21 cellular contexts compared by ENCODE assay signal in the genomic region with DNA sequence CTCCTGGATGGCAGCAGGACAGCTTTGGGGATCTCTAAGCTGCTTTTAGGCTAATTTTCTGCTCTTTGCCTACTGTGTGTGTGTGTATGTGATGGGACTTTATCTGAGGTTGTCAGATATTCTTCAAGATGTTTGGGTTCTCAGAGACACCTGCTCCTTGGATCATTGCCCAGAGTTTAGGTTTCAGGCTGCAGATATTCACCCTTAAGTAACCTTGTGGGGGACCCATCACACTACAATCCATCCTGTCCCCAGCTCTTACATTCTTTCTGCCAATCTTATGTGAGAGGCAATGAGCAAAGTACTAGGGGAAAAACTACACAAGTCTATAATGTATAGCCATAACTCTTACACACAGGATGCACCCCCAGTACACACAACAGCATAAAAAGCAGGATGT.
DNase-seq lines count a peak whose midpoint lies in the region; ATAC-seq and TF ChIP-seq lines count a peak whose summit lies in the region.
"Had no signal": no experiment of that assay in that cellular context is flagged by ENCODE, and none has a peak within 500 bp of the region (broad histone marks: within the 10 kb centered on the region; RNA-seq: fewer than 3 reads in every experiment).

No MANE protein-coding gene starts in this region.

- no peak for DNase-seq in hypothalamus (lab: John Stamatoyannopoulos, UW)
- no peak for DNase-seq in MV-4-11 (lab: John Stamatoyannopoulos, UW)
- no peak for DNase-seq in testis
- DNase-seq in activated CD8-positive, alpha-beta memory T cell treated with anti-CD3 and anti-CD28 coated beads, Interleukin-2, amount 50 U/mL, for 48 hours, result no peak
- DNase-seq: activated CD4-positive, alpha-beta memory T cell treated with anti-CD3 and anti-CD28 coated beads for 36 hours; activated effector memory CD4-positive, alpha-beta T cell treated with anti-CD3 and anti-CD28 coated beads, Interleukin-2, amount 50 U/mL, for 16 hours; effector memory CD8-positive, alpha-beta T cell; gastrocnemius medialis; kidney; NCI-H1417; SHP77; stimulated activated CD4-positive, alpha-beta T cell treated with anti-CD3 and anti-CD28 coated beads, Interleukin-4, amount 100 ng/mL, for 1 hour; T1000 had no signal

- ATAC-seq in GM19397 (IDR thresholded peaks at IDR 0.05; ENCODE audit: unreplicated experiment) (peak; percentile 67), HG02678 (IDR thresholded peaks at IDR 0.05; ENCODE audit: unreplicated experiment) (peak; percentile 81), HG03354 (IDR thresholded peaks at IDR 0.05; ENCODE audit: poor library complexity, severe bottlenecking, unreplicated experiment) (peak; percentile 62)
- ATAC-seq: effector memory CD8-positive, alpha-beta T cell; gastrocnemius medialis; HepG2; stimulated activated memory B cell treated with anti-CD40 and anti-IgM and Interleukin-4, amounts not matched to agents 10 μg/mL and 1 μg/mL and 100 μg/mL, for 72 hours had no signal

- intact Hi-C loops in testis (cut with DNase I; ENCODE audit: low total_unique reads), result no loop called here

- no peaks in the 10 kb centered on the region for H3K4me1 ChIP-seq in testis
- H3K4me1 ChIP-seq: breast epithelium, gastrocnemius medialis, vagina had no signal

- no peaks in the 10 kb centered on the region for H3K9me3 ChIP-seq in testis
- H3K9me3 ChIP-seq: breast epithelium, gastrocnemius medialis, vagina had no signal

- H3K4me3 ChIP-seq in testis, result no peak overlapping the region
- H3K4me3 ChIP-seq: breast epithelium, gastrocnemius medialis, vagina had no signal

- H3K27me3 ChIP-seq in testis, result no peaks in the 10 kb centered on the region
- H3K27me3 ChIP-seq: breast epithelium, gastrocnemius medialis, vagina had no signal

- no peak for TF ChIP-seq POLR2A in testis (IDR thresholded peaks at IDR 0.05)

- TF ChIP-seq CTCF in GM12873 (IDR thresholded peaks at IDR 0.05; ENCODE audit: insufficient read depth, low read depth, low read length, missing control alignments) (peak; percentile 10), testis (IDR thresholded peaks at IDR 0.05) (no peak)

- no peaks in the 10 kb centered on the region for H3K36me3 ChIP-seq in testis (ENCODE audit: low read depth, missing control alignments)
- H3K36me3 ChIP-seq: breast epithelium, gastrocnemius medialis, vagina had no signal

- H3K27ac ChIP-seq in testis, result no peak overlapping the region
- H3K27ac ChIP-seq: breast epithelium, gastrocnemius medialis, vagina had no signal
